ENCODE assay signal across 1 cellular context in the genomic region with DNA sequence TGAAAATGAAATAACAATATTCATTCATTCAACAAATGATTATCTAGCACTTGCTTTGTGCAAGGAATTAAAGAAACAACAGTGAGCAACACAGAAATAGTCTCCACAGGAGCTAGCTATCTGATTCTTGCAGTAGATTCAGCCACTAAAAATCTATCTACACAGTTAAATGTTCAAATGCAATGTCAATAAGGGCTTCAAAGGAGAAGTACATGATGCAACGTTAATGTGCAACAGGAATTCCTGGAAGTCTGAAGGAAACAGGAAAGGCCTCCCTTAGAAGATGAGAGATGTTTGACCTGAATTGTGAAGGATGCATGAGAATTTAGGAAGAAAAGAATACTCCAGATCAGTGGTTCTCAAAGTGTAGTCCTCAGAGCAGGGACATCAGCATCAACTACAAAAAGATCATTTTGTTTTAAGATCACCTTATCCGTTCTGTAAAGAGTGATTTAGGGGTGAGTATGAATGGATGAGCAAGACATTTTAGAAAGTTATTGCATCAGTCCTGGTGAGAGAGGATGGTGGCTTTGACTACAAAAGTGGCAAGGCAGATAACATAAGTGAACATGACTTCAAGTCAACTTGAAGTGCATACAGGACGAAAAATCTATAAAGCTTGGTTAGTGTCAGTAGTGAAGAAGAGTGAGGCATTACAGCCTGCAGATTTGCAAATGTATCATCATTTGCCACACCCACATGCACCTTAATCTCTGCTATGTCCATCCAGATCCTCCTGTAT.
TF ChIP-seq lines count a peak whose summit lies in the region.

No MANE protein-coding gene starts in this region.

TF ChIP-seq in endothelial cell of umbilical vein, 7 proteins besides CTCF, POLR2A, EP300 and RAD21:
- TF ChIP-seq JUN (IDR thresholded peaks at IDR 0.05; ENCODE audit: borderline replicate concordance, insufficient read depth, insufficient read length, low read depth), result no peak
- TF ChIP-seq FOS (IDR thresholded peaks at IDR 0.05; ENCODE audit: borderline replicate concordance, insufficient read depth, low read length), result no peak
- no peak for TF ChIP-seq GATA2 (IDR thresholded peaks at IDR 0.05; ENCODE audit: insufficient read depth, insufficient read length, low read depth, low read length)
- TF ChIP-seq MYC (IDR thresholded peaks at IDR 0.05; ENCODE audit: low read depth, low read length), result no peak
- TF ChIP-seq POLR2AphosphoS5 (IDR thresholded peaks at IDR 0.05; ENCODE audit: insufficient read depth, low read depth, low read length), result no peak
- no peak for TF ChIP-seq EZH2 (IDR thresholded peaks at IDR 0.05; ENCODE audit: borderline replicate concordance, low read depth, low read length, severe bottlenecking)
- TF ChIP-seq, protein P1, sequence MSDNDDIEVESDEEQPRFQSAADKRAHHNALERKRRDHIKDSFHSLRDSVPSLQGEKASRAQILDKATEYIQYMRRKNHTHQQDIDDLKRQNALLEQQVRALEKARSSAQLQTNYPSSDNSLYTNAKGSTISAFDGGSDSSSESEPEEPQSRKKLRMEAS (IDR thresholded peaks at IDR 0.05; ENCODE audit: insufficient read depth, insufficient read length), result no peak
